8 cellular contexts compared by ENCODE assay signal in the genomic region with DNA sequence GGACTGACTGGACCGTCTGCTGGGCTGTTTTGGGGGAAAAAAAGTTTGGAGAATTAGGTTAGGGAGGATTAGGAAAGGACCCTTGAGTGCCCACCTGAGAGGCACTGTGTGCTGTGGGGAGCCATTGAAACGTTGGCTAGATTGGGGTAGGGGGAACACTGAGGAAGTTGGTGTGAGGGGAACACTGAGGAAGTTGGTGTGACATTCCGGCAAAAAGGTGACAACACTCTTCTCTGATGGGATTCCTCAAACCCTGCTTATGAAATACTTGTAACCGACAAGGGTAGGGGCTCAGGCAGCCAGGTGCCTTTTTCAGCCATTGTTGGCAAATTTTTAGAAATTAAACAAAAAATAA. TPM values are rescaled to one million over a fixed set of nuclear protein-coding genes. Genes with fewer than 3 reads are reported as not detected.
DNase-seq lines count a peak whose midpoint lies in the region; ATAC-seq and TF ChIP-seq lines count a peak whose summit lies in the region.

No MANE protein-coding gene starts in this region.

- no peaks in the 10 kb centered on the region for H3K9me3 Mint-ChIP-seq in CD4-positive, alpha-beta T cell

- H3K4me2 ChIP-seq in OCI-LY3 (ENCODE audit: low read length) (peak overlapping the region; percentile 81), neuronal stem cell (ENCODE audit: insufficient read depth, low read length, poor library complexity, severe bottlenecking) (peak overlapping the region; percentile 96)

- H3K36me3 Mint-ChIP-seq in CD4-positive, alpha-beta T cell (ENCODE audit: low read depth), result peaks cover 6% of the 10 kb centered on the region

- H2BK120ac ChIP-seq in neuronal stem cell (ENCODE audit: low read depth, low read length), result no peak overlapping the region

- no peak overlapping the region for H4K8ac ChIP-seq in neuronal stem cell (ENCODE audit: low read depth, low read length)

- H3K79me1 ChIP-seq in neuronal stem cell (ENCODE audit: low read depth, low read length), result no peaks in the 10 kb centered on the region

- no peak overlapping the region for H2BK5ac ChIP-seq in neuronal stem cell (ENCODE audit: low read length)

- TF ChIP-seq CTCF in CD4-positive, alpha-beta T cell (IDR thresholded peaks at IDR 0.05), result no peak
- TF ChIP-seq CTCF in OCI-LY3 (IDR thresholded peaks at IDR 0.05; ENCODE audit: low read depth, low read length), result no peak

- no peak overlapping the region for H3K27ac ChIP-seq in CD4-positive, alpha-beta T cell (ENCODE audit: low read depth, low read length)
- H3K27ac ChIP-seq in OCI-LY3 (ENCODE audit: low read length) (no peak overlapping the region), neuronal stem cell (replicated peaks; ENCODE audit: low read length) (peak overlapping the region; percentile 86)

- no peaks in the 10 kb centered on the region for H3K27me3 ChIP-seq in CD4-positive, alpha-beta T cell (ENCODE audit: control insufficient read depth, insufficient read depth, low read length)
- no peaks in the 10 kb centered on the region for H3K27me3 ChIP-seq in OCI-LY3 (ENCODE audit: low read depth, low read length)
- no peaks in the 10 kb centered on the region for H3K27me3 ChIP-seq in endocrine pancreas (ENCODE audit: control insufficient read depth, insufficient read depth, low read length)
- H3K27me3 ChIP-seq in neuronal stem cell (ENCODE audit: control insufficient read depth in 3 of 3, insufficient read depth in 3 of 3, low read depth in 1 of 3, low read length in 3 of 3), result no peaks in the 10 kb centered on the region

- peaks cover 5% of the 10 kb centered on the region for H3K27me3 Mint-ChIP-seq in CD4-positive, alpha-beta T cell

- no peak for DNase-seq in CD4-positive, alpha-beta T cell
- no peak for DNase-seq in neuronal stem cell (ENCODE audit: low spot score)
- DNase-seq in glomerular visceral epithelial cell (ENCODE audit: extremely low spot score), result no peak
- no peak for DNase-seq in iPS-NIHi11 (ENCODE audit: low spot score)
- DNase-seq in activated CD4-positive, alpha-beta T cell treated with anti-CD3 and anti-CD28 coated beads, Interleukin-2, amount 50 U/mL, for 4 hours, result no peak

- POLR2A ChIA-PET in CD4-positive, alpha-beta T cell (lab: Charles Lee), result interaction anchor here (2.1 to 2.6 kb wide), 4 partner anchors 61 to 535 kb away, joined by 6 to 13 read pairs (median 10); a partner anchor contains a TSS

- no peak overlapping the region for H3K18ac ChIP-seq in neuronal stem cell (ENCODE audit: low read length)

- H3K27ac Mint-ChIP-seq in CD4-positive, alpha-beta T cell, result peak overlapping the region; percentile 96

- intact Hi-C loops in CD4-positive, alpha-beta T cell (cut with DNase I, micrococcal nuclease), result loop anchor here in 1 of 2 experiments (5.0 to 10.0 kb wide), 7 partner anchors 126 to 1601 kb away; a partner anchor contains a TSS

- no peak overlapping the region for H3K23ac ChIP-seq in neuronal stem cell (ENCODE audit: low read depth, low read length, poor library complexity)

- no peaks in the 10 kb centered on the region for H4K20me1 ChIP-seq in OCI-LY3 (ENCODE audit: insufficient read depth, low read length)

- no peak overlapping the region for H2AK5ac ChIP-seq in neuronal stem cell (ENCODE audit: low read depth, low read length)

- H3K9ac ChIP-seq in OCI-LY3 (ENCODE audit: low read length) (peak overlapping the region; percentile 86), endocrine pancreas (ENCODE audit: control insufficient read depth, insufficient read depth, low read length) (peak overlapping the region; percentile 98), neuronal stem cell (ENCODE audit: low read depth, low read length, poor library complexity) (peak overlapping the region; percentile 79)

- H3K4me3 Mint-ChIP-seq in CD4-positive, alpha-beta T cell, result peak overlapping the region; percentile 87

- H3K14ac ChIP-seq in neuronal stem cell (ENCODE audit: low read length), result no peak overlapping the region

- H4K91ac ChIP-seq in neuronal stem cell (ENCODE audit: low read depth, low read length, poor library complexity), result no peak overlapping the region

- H3K4me1 Mint-ChIP-seq in CD4-positive, alpha-beta T cell (ENCODE audit: low read depth), result peaks cover 16% of the 10 kb centered on the region

- no peak for ATAC-seq in CD4-positive, alpha-beta T cell (ENCODE audit: poor library complexity)
- ATAC-seq in HG03432 (IDR thresholded peaks at IDR 0.05; ENCODE audit: unreplicated experiment), result no peak

- H3K36me3 ChIP-seq in OCI-LY3 (replicated peaks; ENCODE audit: low read depth, low read length), result no peaks in the 10 kb centered on the region
- H3K36me3 ChIP-seq in endocrine pancreas (ENCODE audit: control insufficient read depth, insufficient read depth, low read length), result no peaks in the 10 kb centered on the region
- no peaks in the 10 kb centered on the region for H3K36me3 ChIP-seq in neuronal stem cell (replicated peaks in 1 of 2; ENCODE audit: control insufficient read depth in 2 of 2, insufficient read depth in 2 of 2, low read length in 2 of 2)

- peak overlapping the region; percentile 99 for H3K4me3 ChIP-seq in OCI-LY3 (ENCODE audit: low read length)
- peak overlapping the region; percentile 92 for H3K4me3 ChIP-seq in endocrine pancreas (ENCODE audit: control insufficient read depth, insufficient read depth, low read length)
- peak overlapping the region; percentile 91 to 99 for H3K4me3 ChIP-seq in neuronal stem cell (ENCODE audit: low read length in 2 of 2)

- H2BK12ac ChIP-seq in neuronal stem cell (ENCODE audit: low read length), result no peak overlapping the region

- H2BK15ac ChIP-seq in neuronal stem cell (ENCODE audit: low read length), result no peak overlapping the region

- H2AFZ ChIP-seq in OCI-LY3 (ENCODE audit: low read depth, low read length), result peak overlapping the region; percentile 94; the same call in 1 of the 2 replicates
- peak overlapping the region; percentile 93 for H2AFZ ChIP-seq in neuronal stem cell (ENCODE audit: low read length)

- H3K9me3 ChIP-seq in CD4-positive, alpha-beta T cell (ENCODE audit: control insufficient read depth, low read length), result no peaks in the 10 kb centered on the region
- H3K9me3 ChIP-seq in OCI-LY3 (ENCODE audit: insufficient read depth, low read length), result no peaks in the 10 kb centered on the region
- H3K9me3 ChIP-seq in endocrine pancreas (ENCODE audit: control insufficient read depth, low read length), result no peaks in the 10 kb centered on the region
- no peaks in the 10 kb centered on the region for H3K9me3 ChIP-seq in neuronal stem cell (replicated peaks in 1 of 2; ENCODE audit: control insufficient read depth in 2 of 2, insufficient read depth in 1 of 2, low read depth in 1 of 2, low read length in 2 of 2)

- WGBS in neuronal stem cell (ENCODE audit: extremely low coverage in 2 of 2, insufficient read length in 2 of 2, insufficient replicate concordance in 1 of 2), 2 donors, result no CpG with 5 or more reads among the region's 4 CpGs

- H3K4me1 ChIP-seq in OCI-LY3 (ENCODE audit: low read length) (peaks cover 6% of the 10 kb centered on the region; the same call in 1 of the 2 replicates), endocrine pancreas (ENCODE audit: control insufficient read depth, insufficient read depth, low read length) (peaks cover 14% of the 10 kb centered on the region), neuronal stem cell (ENCODE audit: control insufficient read depth in 2 of 2, insufficient read depth in 1 of 2, low read depth in 1 of 2, low read length in 2 of 2) (peaks cover 9 to 13% of the 10 kb centered on the region in 2 donors)

- CTCF ChIA-PET in CD4-positive, alpha-beta T cell (lab: Charles Lee), result interaction anchor here (1.0 kb wide), 1 partner anchor 68 kb away, joined by 3 read pairs; no protein-coding TSS in a partner anchor

- H3K4ac ChIP-seq in neuronal stem cell (ENCODE audit: low read length), result no peak overlapping the region

- H3K79me2 ChIP-seq in OCI-LY3 (ENCODE audit: low read length), result peaks cover 13% of the 10 kb centered on the region; the same call in 1 of the 2 replicates

RNA-seq across cellular contexts. Expression of a gene that starts 1.0 kb away (rescaled TPM):
- total RNA-seq in CD4-positive, alpha-beta T cell, result 1 to 10 TPM; 7.2 to 7.4 TPM
- polyA plus RNA-seq in neuronal stem cell (2013, experiment 1 of 2), result 35.6 TPM
- 35.7 TPM for polyA plus RNA-seq in neuronal stem cell (2013, experiment 2 of 2)

RNA-seq across cellular contexts. Expression of a gene that starts 50.3 kb away (rescaled TPM):
- 1 to 10 TPM; 1.5 TPM for total RNA-seq in CD4-positive, alpha-beta T cell
- polyA plus RNA-seq in neuronal stem cell (2013, experiment 1 of 2), result 0.47 TPM
- 0.42 TPM for polyA plus RNA-seq in neuronal stem cell (2013, experiment 2 of 2)
